ENCODE assay signal across 1 cellular context in genomic region chr6:39855356-39855995, GRCh38.
TF ChIP-seq lines count a peak whose summit lies in the region.

No MANE protein-coding gene starts in this region.

TF ChIP-seq in SK-N-SH treated with all-trans-retinoic acid at 6 μM for 48 hours, 23 proteins besides CTCF, POLR2A, EP300 and RAD21 (continued from another document):
- TF ChIP-seq TSHZ2 (CRISPR knock-in tag; IDR thresholded peaks at IDR 0.05) (no peak), TOX (CRISPR knock-in tag; IDR thresholded peaks at IDR 0.05; ENCODE audit: borderline replicate concordance) (no peak), PATZ1 (CRISPR knock-in tag; IDR thresholded peaks at IDR 0.05; ENCODE audit: borderline replicate concordance) (no peak), RARB (CRISPR knock-in tag; IDR thresholded peaks at IDR 0.05) (no peak), TCF4 (CRISPR knock-in tag; IDR thresholded peaks at IDR 0.05; ENCODE audit: borderline replicate concordance) (no peak)
